ENCODE assay signal across 9 cellular contexts in genomic region chr17:68238894-68239293, GRCh38. TPM values are rescaled to one million over a fixed set of nuclear protein-coding genes. Genes with fewer than 3 reads are reported as not detected.
DNase-seq lines count a peak whose midpoint lies in the region; ATAC-seq and TF ChIP-seq lines count a peak whose summit lies in the region.
"Had no signal": no experiment of that assay in that cellular context is flagged by ENCODE, and none has a peak within 500 bp of the region (broad histone marks: within the 10 kb centered on the region; RNA-seq: fewer than 3 reads in every experiment).

No MANE protein-coding gene starts in this region.

- H3K27me3 ChIP-seq in Peyer's patch (no peaks in the 10 kb centered on the region), esophagus squamous epithelium (no peaks in the 10 kb centered on the region), upper lobe of right lung (no peaks in the 10 kb centered on the region)

- no peaks in the 10 kb centered on the region for H3K9me3 Mint-ChIP-seq in type B pancreatic cell
- H3K9me3 Mint-ChIP-seq: nephron progenitor cell had no signal

- peaks cover 0 to 8% (median 2%) of the 10 kb centered on the region in 4 donors for H3K4me1 ChIP-seq in Peyer's patch
- H3K4me1 ChIP-seq in esophagus squamous epithelium = peaks cover 0 to 17% (median 0%) of the 10 kb centered on the region in 3 donors
- H3K4me1 ChIP-seq in upper lobe of right lung = peaks cover 4% of the 10 kb centered on the region

- DNase-seq in stimulated activated CD4-positive, alpha-beta T cell treated with anti-CD3 and anti-CD28 coated beads, Interleukin-1b, Interleukin-23, amount 100 ng/mL, for 48 hours = peak; percentile 54
- no peak for DNase-seq in stimulated activated CD4-positive, alpha-beta T cell treated with anti-CD3 and anti-CD28 coated beads, Interleukin-2, amount 100 ng/mL, for 48 hours
- DNase-seq in Peyer's patch = no peak
- DNase-seq in esophagus squamous epithelium (lab: John Stamatoyannopoulos, UW) = no peak
- no peak for DNase-seq in upper lobe of right lung
- DNase-seq in GDM1 (lab: John Stamatoyannopoulos, UW) = no peak
- DNase-seq in foreskin melanocyte = no peak
- no peak for DNase-seq in type B pancreatic cell (ENCODE audit: extremely low spot score, unreplicated experiment)
- DNase-seq: nephron progenitor cell had no signal

- H3K27ac ChIP-seq in Peyer's patch (peak overlapping the region; percentile 87 to 96 (median 92)), esophagus squamous epithelium (peak overlapping the region in 3 of 4 donors; percentile 67 to 81 (median 71)), upper lobe of right lung (peak overlapping the region; percentile 87)

- no peak for TF ChIP-seq POLR2A in Peyer's patch (IDR thresholded peaks at IDR 0.05)
- no peak for TF ChIP-seq POLR2A in esophagus squamous epithelium (IDR thresholded peaks at IDR 0.05)

- no peak for ATAC-seq in upper lobe of right lung

- peaks cover 7% of the 10 kb centered on the region for H3K4me1 Mint-ChIP-seq in type B pancreatic cell (ENCODE audit: unreplicated experiment)
- H3K4me1 Mint-ChIP-seq: nephron progenitor cell had no signal

- 64 to 80% methylated on average over 3 of the region's 3 CpGs for WGBS in esophagus squamous epithelium, 2 donors

- no peak for TF ChIP-seq CTCF in Peyer's patch (IDR thresholded peaks at IDR 0.05)
- TF ChIP-seq CTCF in esophagus squamous epithelium (IDR thresholded peaks at IDR 0.05) = no peak
- TF ChIP-seq CTCF in upper lobe of right lung (IDR thresholded peaks at IDR 0.05) = no peak
- no peak for TF ChIP-seq CTCF in type B pancreatic cell (conservative IDR thresholded peaks at IDR 0.05)

- H3K9me3 ChIP-seq in Peyer's patch (no peaks in the 10 kb centered on the region), esophagus squamous epithelium (no peaks in the 10 kb centered on the region), upper lobe of right lung (no peaks in the 10 kb centered on the region)

- H3K36me3 ChIP-seq in Peyer's patch (no peaks in the 10 kb centered on the region), esophagus squamous epithelium (no peaks in the 10 kb centered on the region), upper lobe of right lung (no peaks in the 10 kb centered on the region)

- H3K27ac Mint-ChIP-seq in type B pancreatic cell = no peak overlapping the region
- H3K27ac Mint-ChIP-seq: nephron progenitor cell had no signal

- intact Hi-C loops in esophagus squamous epithelium (cut with DNase I) (no loop called here), upper lobe of right lung (cut with DNase I) (no loop called here)

- H3K4me3 Mint-ChIP-seq in type B pancreatic cell = no peak overlapping the region
- H3K4me3 Mint-ChIP-seq: nephron progenitor cell had no signal

- H3K4me3 ChIP-seq in Peyer's patch = no peak overlapping the region
- H3K4me3 ChIP-seq in esophagus squamous epithelium = no peak overlapping the region
- H3K4me3 ChIP-seq in upper lobe of right lung = no peak overlapping the region

- H3K36me3 Mint-ChIP-seq in type B pancreatic cell = no peaks in the 10 kb centered on the region

- H3K27me3 Mint-ChIP-seq in type B pancreatic cell = no peaks in the 10 kb centered on the region

RNA-seq across cellular contexts. Expression of gene AMZ2, which starts 8.9 kb away (rescaled TPM):
- 10 to 100 TPM; 18.0 to 38.8 (median 31.2) TPM for total RNA-seq in Peyer's patch
- total RNA-seq in esophagus squamous epithelium = 10 to 100 TPM; 13.7 to 47.7 (median 35.1) TPM
- total RNA-seq in upper lobe of right lung = 50.5 TPM
- 68.8 and 75.6 TPM in 2 replicates for total RNA-seq in type B pancreatic cell (ENCODE audit: low replicate concordance)

RNA-seq across cellular contexts. Expression of gene SLC16A6, which starts 52.0 kb away (rescaled TPM):
- total RNA-seq in Peyer's patch (1 to 10 TPM in 2 of 4 donors, not detected in 2; 1.1 to 1.7 TPM), esophagus squamous epithelium (10 to 100 TPM in 3 of 4 donors, 1 to 10 TPM in 1; 9.2 to 20.9 (median 17.8) TPM), upper lobe of right lung (7.5 TPM), type B pancreatic cell (ENCODE audit: low replicate concordance) (0.67 and 1.6 TPM in 2 replicates)

RNA-seq across cellular contexts. Expression of gene ARSG, which starts 52.4 kb away (rescaled TPM):
- total RNA-seq in Peyer's patch (10 to 100 TPM in 1 of 4 donors, 1 to 10 TPM in 2, under 1 TPM in 1; 0.70 to 29.7 (median 2.0) TPM), esophagus squamous epithelium (1 to 10 TPM; 6.1 to 8.9 (median 7.0) TPM), upper lobe of right lung (4.8 TPM), type B pancreatic cell (ENCODE audit: low replicate concordance) (4.1 and 4.8 TPM in 2 replicates)
